1 cellular context compared by ENCODE assay signal in the genomic region with DNA sequence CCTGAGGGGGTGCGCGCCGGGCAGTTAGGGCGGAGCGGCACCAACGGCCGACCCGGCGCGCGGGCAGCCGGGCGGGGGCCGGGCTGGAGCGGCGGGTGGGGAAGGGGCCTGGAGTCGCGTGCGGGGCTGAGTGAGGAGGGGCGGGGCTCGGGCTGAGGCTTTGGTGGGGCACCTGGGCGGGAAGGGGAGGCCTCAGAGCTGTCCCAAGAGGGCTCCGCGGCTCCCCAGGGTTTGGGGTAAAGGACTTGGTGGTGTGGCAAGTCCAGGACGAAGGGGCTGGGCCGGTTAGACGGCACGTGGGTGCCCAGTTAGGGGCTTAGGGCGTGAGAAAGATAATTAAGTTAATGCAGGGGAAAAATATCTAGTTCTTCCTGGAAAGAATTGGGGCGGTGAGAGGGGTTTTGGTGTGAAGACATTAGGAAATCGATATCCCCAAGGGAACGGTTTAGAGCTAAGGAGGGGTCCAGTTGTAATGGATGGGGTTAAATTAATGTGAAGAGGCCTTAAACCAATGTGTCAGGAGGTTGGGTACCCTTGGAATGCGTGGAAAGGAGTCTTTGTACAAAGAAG.
TF ChIP-seq lines count a peak whose summit lies in the region.

No MANE protein-coding gene starts in this region.

TF ChIP-seq in IMR-90, 13 proteins besides CTCF, POLR2A, EP300 and RAD21 (continued from another document):
- no peak for TF ChIP-seq NFE2L2 (IDR thresholded peaks at IDR 0.05; ENCODE audit: low read depth, low read length)
- no peak for TF ChIP-seq BHLHE40 (IDR thresholded peaks at IDR 0.05; ENCODE audit: low read depth, low read length)
TF ChIP-seq in IMR-90: peak in this region for 0.
